ENCODE assay signal across 21 cellular contexts in the genomic region with DNA sequence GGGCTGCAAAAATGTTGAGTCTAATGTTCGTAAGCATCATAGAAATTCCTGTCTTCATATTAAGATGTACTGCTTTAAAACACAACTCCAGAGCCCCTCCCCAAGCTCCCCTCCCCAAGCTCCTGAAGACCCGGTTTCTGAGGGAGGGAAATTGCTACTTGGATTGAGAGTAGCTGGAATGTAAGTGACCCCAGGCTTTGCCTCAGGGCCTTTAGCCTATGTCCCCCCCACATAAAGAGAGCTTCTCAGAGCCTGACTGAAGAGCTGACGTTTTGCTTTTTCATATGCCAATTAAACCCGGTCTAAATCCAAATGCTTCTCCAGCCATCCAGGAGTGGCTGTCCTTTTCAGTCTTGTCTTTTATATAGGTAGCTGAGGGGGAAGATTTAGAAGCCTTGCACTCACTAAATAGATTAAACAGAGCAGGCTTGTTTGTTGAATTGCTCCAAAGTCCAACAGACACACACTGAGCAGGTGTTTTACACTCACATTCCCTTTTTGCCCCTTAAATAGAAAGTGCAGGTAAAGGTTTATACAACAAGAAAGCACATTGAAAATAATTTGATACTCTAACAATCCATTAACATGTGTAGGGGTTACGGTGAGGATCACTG. TPM values are rescaled to one million over a fixed set of nuclear protein-coding genes. Genes with fewer than 3 reads are reported as not detected.
DNase-seq lines count a peak whose midpoint lies in the region; ATAC-seq, FAIRE-seq and TF ChIP-seq lines count a peak whose summit lies in the region.
"Had no signal": no experiment of that assay in that cellular context is flagged by ENCODE, and none has a peak within 500 bp of the region (broad histone marks: within the 10 kb centered on the region; RNA-seq: fewer than 3 reads in every experiment).

No MANE protein-coding gene starts in this region.

- no peaks in the 10 kb centered on the region for H3K27me3 ChIP-seq in HepG2 (ENCODE audit: control insufficient read depth in 1 of 2, insufficient read depth in 2 of 2, low read length in 2 of 2)

- in situ Hi-C loops in HepG2 (cut with HindIII; ENCODE audit: extremely low pct_ligation_motif_present, low pct_unique_long_range_greater_than_20kb), result no loop called here

- no peaks in the 10 kb centered on the region for H3K36me3 ChIP-seq in HepG2 (replicated peaks in 1 of 2; ENCODE audit: control insufficient read depth in 1 of 2, insufficient read depth in 2 of 2, low read length in 2 of 2)

- ATAC-seq in WTC11 (peak; percentile 14; the same call in 1 of the 2 replicates), HepG2 (peak; percentile 62; the same call in 2 of the 3 replicates), left ventricle myocardium superior (no peak), HG02938 (IDR thresholded peaks at IDR 0.05; ENCODE audit: unreplicated experiment) (no peak)
- ATAC-seq: A549 had no signal

- POLR2A ChIA-PET in WTC11 (lab: Charles Lee) (no interaction called here), HepG2 (lab: Yijun Ruan, JAX) (no interaction called here)

- no peak overlapping the region for H2AFZ ChIP-seq in HepG2 (ENCODE audit: low read length)
- H2AFZ ChIP-seq: PC-9 had no signal

- WGBS in HepG2 (ENCODE audit: low lambda C conversion rate), result 69% methylated on average over 5 of the region's 5 CpGs

- no peaks in the 10 kb centered on the region for H4K20me1 ChIP-seq in HepG2 (ENCODE audit: insufficient read depth, low read length)

- FAIRE-seq in HepG2 (lab: Jason Lieb, UNC), result no peak
- FAIRE-seq: GM12891 had no signal

- CTCF ChIA-PET in WTC11 (lab: Charles Lee), result interaction anchor here (0.6 to 1.5 kb wide), 3 partner anchors 24 to 702 kb away, joined by 3 to 7 read pairs (median 4); no protein-coding TSS in a partner anchor
- CTCF ChIA-PET in HepG2 (lab: Yijun Ruan, JAX; ENCODE audit: low intra/inter-chr PET ratio, low total read pairs), result no interaction called here

- peaks cover 66% of the 10 kb centered on the region for H3K4me1 Mint-ChIP-seq in WTC11
- H3K4me1 Mint-ChIP-seq: CD4-positive, alpha-beta memory T cell had no signal

- peaks cover 38% of the 10 kb centered on the region for H3K27me3 Mint-ChIP-seq in WTC11 (ENCODE audit: low read depth)
- H3K27me3 Mint-ChIP-seq: CD4-positive, alpha-beta memory T cell had no signal

- H3K36me3 Mint-ChIP-seq in WTC11, result no peaks in the 10 kb centered on the region

- H3K9ac ChIP-seq in HepG2 (ENCODE audit: insufficient read depth, low read depth, low read length), result no peak overlapping the region
- H3K9ac ChIP-seq: BLaER1 had no signal

- no peaks in the 10 kb centered on the region for H3K9me3 Mint-ChIP-seq in WTC11
- H3K9me3 Mint-ChIP-seq: CD4-positive, alpha-beta memory T cell had no signal

- no peak overlapping the region for H3K4me2 ChIP-seq in HepG2 (ENCODE audit: low read depth, low read length)
- H3K4me2 ChIP-seq: A549, BLaER1, PC-9 had no signal

- peaks cover 11% of the 10 kb centered on the region for H3K4me1 ChIP-seq in HepG2 (ENCODE audit: insufficient read depth, low read length)
- H3K4me1 ChIP-seq: A549, BLaER1 had no signal

- no peak overlapping the region for H3K27ac Mint-ChIP-seq in WTC11
- H3K27ac Mint-ChIP-seq: CD4-positive, alpha-beta memory T cell had no signal

- no peaks in the 10 kb centered on the region for H3K79me2 ChIP-seq in HepG2 (ENCODE audit: insufficient read depth, low read length)

- TF ChIP-seq EP300 in HepG2 (IDR thresholded peaks at IDR 0.05; ENCODE audit: low read depth in 2 of 2, low read length in 2 of 2) (no peak), HepG2 (CRISPR knock-in tag; IDR thresholded peaks at IDR 0.05; ENCODE audit: borderline replicate concordance) (no peak)

- H3K9me3 ChIP-seq in HepG2 (ENCODE audit: low read length), result no peaks in the 10 kb centered on the region
- H3K9me3 ChIP-seq: A549, BLaER1 had no signal

- no peak overlapping the region for H3K4me3 ChIP-seq in HepG2 (replicated peaks in 1 of 3; ENCODE audit: insufficient read depth in 1 of 3, low read depth in 2 of 3, low read length in 3 of 3)
- H3K4me3 ChIP-seq: A549, BLaER1, PC-9 had no signal

- TF ChIP-seq POLR2A in HepG2 (IDR thresholded peaks at IDR 0.05; ENCODE audit: insufficient read depth in 1 of 2, low read depth in 2 of 2, low read length in 2 of 2), result no peak

- no peak overlapping the region for H3K27ac ChIP-seq in HepG2 (ENCODE audit: extremely low read length, insufficient read depth, low read length)
- H3K27ac ChIP-seq: A549, BLaER1, PC-9, RWPE1 had no signal

- no peak overlapping the region for H3K4me3 Mint-ChIP-seq in WTC11
- H3K4me3 Mint-ChIP-seq: CD4-positive, alpha-beta memory T cell had no signal

- no TSS peak for BruUV-seq in HepG2 (replicated peaks; lab: Mats Ljungman, UMichigan)

- TF ChIP-seq RAD21 in HepG2 (CRISPR knock-in tag; IDR thresholded peaks at IDR 0.05), result no peak

- DNase-seq in NCI-H748 (lab: John Stamatoyannopoulos, UW; ENCODE audit: unreplicated experiment) (peak; percentile 9), NCI-H748 treated with DMSO at 0.1 percent for 48 hours (lab: John Stamatoyannopoulos, UW) (no peak), WTC11 (ENCODE audit: low spot score) (no peak), HepG2 (ENCODE audit: low spot score) (no peak), left ventricle myocardium superior (no peak), 8988T (no peak), GM10266 (ENCODE audit: extremely low spot score) (no peak)
- DNase-seq: CD4-positive, alpha-beta memory T cell; DMS153; KG1; MV-4-11; NCI-H1417; NCI-H2029; NCI-H510A; NCI-H82; PC-9 had no signal

- TF ChIP-seq CTCF in WTC11 (IDR thresholded peaks at IDR 0.05), result no peak
- TF ChIP-seq CTCF in HepG2 (CRISPR knock-in tag; IDR thresholded peaks at IDR 0.05), result no peak
- TF ChIP-seq CTCF in GM10266 (IDR thresholded peaks at IDR 0.05; ENCODE audit: control insufficient read depth, insufficient read depth, low read depth, missing control alignments), result no peak

- intact Hi-C loops in HepG2 (cut with micrococcal nuclease; ENCODE audit: unreplicated experiment), result no loop called here
- intact Hi-C loops in left ventricle myocardium superior (cut with micrococcal nuclease), result no loop called here

TF ChIP-seq in WTC11, 78 proteins besides CTCF, POLR2A, EP300 and RAD21:
- no peak for TF ChIP-seq NFE2L1 (CRISPR knock-in tag; IDR thresholded peaks at IDR 0.05)
- no peak for TF ChIP-seq JAZF1 (CRISPR knock-in tag; IDR thresholded peaks at IDR 0.05)
- TF ChIP-seq CBFB (CRISPR knock-in tag; IDR thresholded peaks at IDR 0.05; ENCODE audit: low read depth), result no peak

TF ChIP-seq in HepG2, 621 proteins besides CTCF, POLR2A, EP300 and RAD21:
- peak; percentile 34 for TF ChIP-seq HNF4A (CRISPR knock-in tag; IDR thresholded peaks at IDR 0.05)
- TF ChIP-seq MED1 (CRISPR knock-in tag; IDR thresholded peaks at IDR 0.05), result no peak
- TF ChIP-seq ZNF44 (CRISPR knock-in tag; IDR thresholded peaks at IDR 0.05), result no peak
- no peak for TF ChIP-seq SPEN (CRISPR knock-in tag; IDR thresholded peaks at IDR 0.05; ENCODE audit: low read depth)
- no peak for TF ChIP-seq TAF1 (CRISPR knock-in tag; IDR thresholded peaks at IDR 0.05)
- TF ChIP-seq MAFG (CRISPR knock-in tag; IDR thresholded peaks at IDR 0.05), result no peak
- TF ChIP-seq ZBTB38 (CRISPR knock-in tag; IDR thresholded peaks at IDR 0.05), result no peak
- TF ChIP-seq, protein P1, sequence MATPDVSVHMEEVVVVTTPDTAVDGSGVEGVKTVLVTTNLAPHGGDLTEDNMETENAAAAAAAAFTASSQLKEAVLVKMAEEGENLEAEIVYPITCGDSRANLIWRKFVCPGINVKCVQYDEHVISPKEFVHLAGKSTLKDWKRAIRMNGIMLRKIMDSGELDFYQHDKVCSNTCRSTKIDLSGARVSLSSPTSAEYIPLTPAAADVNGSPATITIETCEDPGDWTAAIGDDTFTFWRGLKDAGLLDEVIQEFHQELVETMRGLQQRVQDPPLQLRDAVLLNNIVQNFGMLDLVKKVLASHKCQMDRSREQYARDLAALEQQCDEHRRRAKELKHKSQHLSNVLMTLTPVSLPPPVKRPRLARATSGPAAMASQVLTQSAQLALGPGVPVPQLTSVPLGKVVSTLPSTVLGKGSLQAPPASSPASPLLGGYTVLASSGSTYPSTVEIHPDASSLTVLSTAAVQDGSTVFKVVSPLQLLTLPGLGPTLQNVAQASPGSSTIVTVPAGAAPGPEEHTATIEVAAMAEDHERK (CRISPR knock-in tag; IDR thresholded peaks at IDR 0.05; ENCODE audit: low read depth), result no peak

RNA-seq across cellular contexts. Expression of a gene that starts 19.6 kb away (rescaled TPM):
- total RNA-seq in WTC11 (2021) (0.07 TPM in 1 of 3 replicates, not detected in the others), HepG2 (2016; rRNA removed; fragmentation: Illumina TruSeq; extraction: Trizol) (not detected in 2 replicates), left ventricle myocardium superior (not detected)
- not detected in 2 replicates for total RNA-seq in HepG2 (2016; cell fraction: cytosol; rRNA removed; fragmentation: Illumina TruSeq; extraction: Trizol; ENCODE audit: low read depth)
- total RNA-seq in HepG2 (2016; cell fraction: insoluble cytoplasmic fraction; rRNA removed; fragmentation: Illumina TruSeq; extraction: Trizol), result not detected in 2 replicates
- total RNA-seq in HepG2 (2016; cell fraction: membrane; rRNA removed; fragmentation: Illumina TruSeq; extraction: Trizol), result not detected in 2 replicates
- total RNA-seq in HepG2 (2016; cell fraction: nucleus; rRNA removed; fragmentation: Illumina TruSeq; extraction: Trizol), result not detected in 2 replicates
- not detected in 2 replicates for polyA plus RNA-seq in HepG2 (2011; rRNA removed)
- not detected in 2 replicates for polyA plus RNA-seq in HepG2 (2011; cell fraction: cytosol; rRNA removed)
- polyA plus RNA-seq in HepG2 (2011; cell fraction: nucleus; rRNA removed), result not detected in 2 replicates
- polyA plus RNA-seq in HepG2 (2012), result not detected in 2 replicates
- not detected in 2 replicates for polyA plus RNA-seq in HepG2 (2016; cell fraction: cytosol; fragmentation: Illumina TruSeq; extraction: Trizol; ENCODE audit: low read depth)
- not detected in 2 replicates for polyA plus RNA-seq in HepG2 (2016; cell fraction: insoluble cytoplasmic fraction; fragmentation: Illumina TruSeq; extraction: Trizol; ENCODE audit: low read depth)
- polyA plus RNA-seq in HepG2 (2016; cell fraction: membrane; fragmentation: Illumina TruSeq; extraction: Trizol; ENCODE audit: low read depth), result not detected in 2 replicates
- not detected in 2 replicates for polyA plus RNA-seq in HepG2 (2016; cell fraction: nucleus; fragmentation: Illumina TruSeq; extraction: Trizol; ENCODE audit: insufficient read depth, low read depth)
- polyA minus RNA-seq in HepG2 (2011; rRNA and poly(A)+ RNA removed; ENCODE audit: low replicate concordance), result not detected in 2 replicates
- polyA minus RNA-seq in HepG2 (2011; cell fraction: cytosol; rRNA and poly(A)+ RNA removed), result not detected in 2 replicates
- polyA minus RNA-seq in HepG2 (2011; cell fraction: nucleus; rRNA and poly(A)+ RNA removed), result not detected in 2 replicates
- total RNA-seq: CD4-positive, alpha-beta memory T cell; PC-9 had no signal
- polyA plus RNA-seq: CD4-positive, alpha-beta memory T cell had no signal

Comparison
In these comparisons a context has a peak if more than half of its experiments do, and no peak if none do; other contexts are left out.
1. ATAC-seq: peak in WTC11 (single experiment) and HepG2 (single experiment); none in left ventricle myocardium superior (single experiment) and HG02938 (single experiment).